8 cellular contexts compared by ENCODE assay signal in the genomic region with DNA sequence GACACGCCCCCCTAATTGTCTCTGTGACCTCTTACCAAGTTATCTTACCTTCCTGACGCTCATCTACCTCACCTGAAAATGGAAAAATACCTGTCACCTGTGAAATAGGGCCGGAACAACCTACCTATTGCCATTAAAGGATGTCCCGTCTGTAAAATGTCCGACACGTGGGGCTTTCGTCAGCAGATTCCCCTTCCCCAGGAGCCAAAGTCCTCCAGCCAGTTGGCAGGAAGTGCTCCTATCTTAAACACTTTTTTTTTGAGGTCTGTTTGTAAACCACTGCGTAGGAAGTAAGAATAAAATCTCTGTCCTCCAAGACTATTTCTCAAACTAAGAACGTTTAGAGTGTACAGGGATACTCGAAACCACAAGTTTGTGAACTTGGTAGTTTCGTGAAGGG. TPM values are rescaled to one million over a fixed set of nuclear protein-coding genes. Genes with fewer than 3 reads are reported as not detected.
DNase-seq lines count a peak whose midpoint lies in the region; TF ChIP-seq lines count a peak whose summit lies in the region.
"Not testable (repeated sequence)": the region's sequence is repeated elsewhere in the genome, so short reads cannot be mapped to it uniquely, and the experiment has no call there.

No MANE protein-coding gene starts in this region.

- not testable (repeated sequence) for H3K9me3 Mint-ChIP-seq in activated naive CD4-positive, alpha-beta T cell treated with anti-CD3 and anti-CD28 coated beads, Interleukin-2, amount 50 U/mL, for 24 hours

- not testable (repeated sequence) for H3K4me1 Mint-ChIP-seq in activated naive CD4-positive, alpha-beta T cell treated with anti-CD3 and anti-CD28 coated beads, Interleukin-2, amount 50 U/mL, for 24 hours

- not testable (repeated sequence) for H3K36me3 Mint-ChIP-seq in activated naive CD4-positive, alpha-beta T cell treated with anti-CD3 and anti-CD28 coated beads, Interleukin-2, amount 50 U/mL, for 24 hours

- H3K36me3 ChIP-seq in DOHH2 (ENCODE audit: control insufficient read depth, low read length); MG63; effector memory CD4-positive, alpha-beta T cell (ENCODE audit: control insufficient read depth, insufficient read depth, low read length); liver (ENCODE audit: control insufficient read depth in 4 of 4, insufficient read depth in 3 of 4, low read depth in 1 of 4, low read length in 3 of 4); tibial artery: not testable (repeated sequence)

- peak overlapping the region; percentile 86 for H3K4me3 Mint-ChIP-seq in activated naive CD4-positive, alpha-beta T cell treated with anti-CD3 and anti-CD28 coated beads, Interleukin-2, amount 50 U/mL, for 24 hours

- not testable (repeated sequence) for H3F3A ChIP-seq in DOHH2 (ENCODE audit: control insufficient read depth, insufficient read depth)

- peak overlapping the region; percentile 79 for H3K27ac Mint-ChIP-seq in activated naive CD4-positive, alpha-beta T cell treated with anti-CD3 and anti-CD28 coated beads, Interleukin-2, amount 50 U/mL, for 24 hours

- H3K27ac ChIP-seq in DOHH2 (ENCODE audit: low read depth, low read length); effector memory CD4-positive, alpha-beta T cell (ENCODE audit: insufficient read depth, low read length, poor library complexity, severe bottlenecking): not testable (repeated sequence)
- H3K27ac ChIP-seq in liver (ENCODE audit: low read depth in 1 of 2, low read length in 2 of 2) (peak overlapping the region; percentile 31 to 35), tibial artery (peak overlapping the region; percentile 50 to 66)

- not testable (repeated sequence) for H3K27me3 Mint-ChIP-seq in activated naive CD4-positive, alpha-beta T cell treated with anti-CD3 and anti-CD28 coated beads, Interleukin-2, amount 50 U/mL, for 24 hours

- H3K9ac ChIP-seq in liver (ENCODE audit: low read depth in 1 of 2, low read length in 2 of 2) = peak overlapping the region in 1 of 2 donors; percentile 53

- H3K27me3 ChIP-seq in DOHH2 (ENCODE audit: control insufficient read depth, low read length); MG63; effector memory CD4-positive, alpha-beta T cell (replicated peaks; ENCODE audit: control insufficient read depth, insufficient read depth, low read length, poor library complexity, severe bottlenecking); liver (ENCODE audit: control insufficient read depth in 4 of 4, insufficient read depth in 4 of 4, low read length in 3 of 4); tibial artery: not testable (repeated sequence)

- peak; percentile 4 for DNase-seq in MG63
- DNase-seq in activated CD4-positive, alpha-beta T cell treated with anti-CD3 and anti-CD28 coated beads for 4 hours = peak; percentile 5 to 8
- DNase-seq in effector memory CD4-positive, alpha-beta T cell = peak; percentile 10 to 21 (median 10)
- DNase-seq in retinal pigment epithelial cell (ENCODE audit: low read depth); tibial artery: not testable (repeated sequence)

- WGBS in liver = 0% methylated on average over 6 of the region's 11 CpGs

- not testable (repeated sequence) for H4K20me1 ChIP-seq in DOHH2 (ENCODE audit: control insufficient read depth, insufficient read depth, low read depth, low read length)

- intact Hi-C loops in tibial artery (cut with DNase I; ENCODE audit: low total_unique reads) = not testable (repeated sequence)

- peak overlapping the region; percentile 47 for H3K4me3 ChIP-seq in DOHH2 (ENCODE audit: low read length)
- H3K4me3 ChIP-seq in MG63; effector memory CD4-positive, alpha-beta T cell (ENCODE audit: insufficient read depth, low read depth, low read length, poor library complexity, severe bottlenecking): not testable (repeated sequence)
- peak overlapping the region in 2 of 3 donors; percentile 23 to 38 for H3K4me3 ChIP-seq in liver (ENCODE audit: low read depth in 1 of 3, low read length in 3 of 3)
- H3K4me3 ChIP-seq in retinal pigment epithelial cell (ENCODE audit: low read length) = peak overlapping the region; percentile 43
- H3K4me3 ChIP-seq in tibial artery = peak overlapping the region; percentile 30

- H3K9me3 ChIP-seq in DOHH2 (ENCODE audit: control insufficient read depth, insufficient read depth, low read length); MG63; effector memory CD4-positive, alpha-beta T cell (ENCODE audit: control insufficient read depth, low read length); liver (ENCODE audit: control insufficient read depth in 4 of 4, low read length in 3 of 4); tibial artery: not testable (repeated sequence)

- not testable (repeated sequence) for H3K9me2 ChIP-seq in DOHH2 (replicated peaks; ENCODE audit: control insufficient read depth, low read length)

- H3K4me1 ChIP-seq in DOHH2 (ENCODE audit: control insufficient read depth, low read length) = peaks cover 11% of the 10 kb centered on the region
- H3K4me1 ChIP-seq in effector memory CD4-positive, alpha-beta T cell (ENCODE audit: control insufficient read depth, insufficient read depth, low read length, poor library complexity, severe bottlenecking); liver (ENCODE audit: control insufficient read depth in 4 of 4, insufficient read depth in 4 of 4, low read length in 3 of 4); tibial artery: not testable (repeated sequence)

- not testable (repeated sequence) for H3K79me2 ChIP-seq in DOHH2 (ENCODE audit: control insufficient read depth, low read length)

- peak overlapping the region; percentile 40; the same call in 1 of the 2 replicates for H3K4me2 ChIP-seq in DOHH2 (ENCODE audit: low read length)

- not testable (repeated sequence) for TF ChIP-seq CTCF in DOHH2 (IDR thresholded peaks at IDR 0.05; ENCODE audit: low read depth, low read length, poor library complexity, severe bottlenecking); liver (IDR thresholded peaks at IDR 0.05; ENCODE audit: low read depth, low read length, missing input control); retinal pigment epithelial cell (conservative IDR thresholded peaks at IDR 0.05; ENCODE audit: low read depth, low read length); tibial artery (IDR thresholded peaks at IDR 0.05)

- TF ChIP-seq RAD21 in liver (IDR thresholded peaks at IDR 0.05) = not testable (repeated sequence)

TF ChIP-seq in liver, 16 proteins besides CTCF, POLR2A, EP300 and RAD21:
- TF ChIP-seq TAF1 (conservative IDR thresholded peaks at IDR 0.05) (peak; percentile 40), HNF4A (conservative IDR thresholded peaks at IDR 0.05) (peak; percentile 44 to 60), GABPA (IDR thresholded peaks at IDR 0.05 in 1 of 2, conservative IDR thresholded peaks at IDR 0.05 in 1 of 2) (peak in 1 of 2 donors; percentile 27), SP1 (IDR thresholded peaks at IDR 0.05) (peak; percentile 15)

RNA-seq across cellular contexts. Expression of a gene that starts 0.7 kb away (rescaled TPM):
- 10.3 and 28.6 TPM in 2 replicates for total RNA-seq in MG63 (2014; rRNA removed; shearing (Covaris generic); ENCODE audit: low replicate concordance)
- 10 to 100 TPM; 11.3 to 64.7 TPM for total RNA-seq in liver
- polyA plus RNA-seq in liver = 10 to 100 TPM; 39.4 to 90.3 TPM
